ENCODE assay signal across 8 cellular contexts in genomic region chr6:83055366-83055964, GRCh38. TPM values are rescaled to one million over a fixed set of nuclear protein-coding genes. Genes with fewer than 3 reads are reported as not detected.
DNase-seq lines count a peak whose midpoint lies in the region; ATAC-seq, FAIRE-seq and TF ChIP-seq lines count a peak whose summit lies in the region.

No MANE protein-coding gene starts in this region.

- H4K20me1 ChIP-seq in GM23338 (replicated peaks; ENCODE audit: insufficient read depth) = peaks cover 10% of the 10 kb centered on the region

- DNase-seq in Daoy (ENCODE audit: low read depth) (peak; percentile 45), GM23338 (ENCODE audit: low spot score) (peak; percentile 78), NCI-H1092 treated with DMSO at 0.1 percent for 48 hours (lab: John Stamatoyannopoulos, UW) (peak; percentile 48), mesenchymal stem cell (peak; percentile 51), tibial nerve (ENCODE audit: low spot score in 2 of 2) (peak in 1 of 2 donors; percentile 38), NK-92 (lab: John Stamatoyannopoulos, UW; ENCODE audit: unreplicated experiment) (no peak)

- peak overlapping the region; percentile 82 for H3K9ac ChIP-seq in mesenchymal stem cell (ENCODE audit: low read length)

- H3K79me2 ChIP-seq in GM23338 (replicated peaks; ENCODE audit: insufficient read depth) = peaks cover 35% of the 10 kb centered on the region

- H3K4me1 ChIP-seq in GM23338 (ENCODE audit: insufficient read depth) = no peaks in the 10 kb centered on the region
- no peaks in the 10 kb centered on the region for H3K4me1 ChIP-seq in mesenchymal stem cell (ENCODE audit: control insufficient read depth, insufficient read depth, low read depth, low read length)
- H3K4me1 ChIP-seq in tibial nerve = peaks cover 0 to 8% (median 0%) of the 10 kb centered on the region in 4 donors

- H2BK120ac ChIP-seq in mesenchymal stem cell (ENCODE audit: low read depth, low read length) = no peak overlapping the region

- H3K36me3 ChIP-seq in GM23338 (ENCODE audit: insufficient read depth) (peaks cover 9% of the 10 kb centered on the region; the same call in 1 of the 2 replicates), mesenchymal stem cell (ENCODE audit: control insufficient read depth in 1 of 2, insufficient read depth in 2 of 2, low read depth in 1 of 2, low read length in 2 of 2) (peaks cover 3 to 20% of the 10 kb centered on the region in 2 experiments), tibial nerve (peaks cover 0 to 23% (median 0%) of the 10 kb centered on the region in 3 donors)

- H3K4me3 ChIP-seq in GM23338 = no peak overlapping the region
- peak overlapping the region in 1 of 2 experiments; percentile 28 for H3K4me3 ChIP-seq in mesenchymal stem cell (ENCODE audit: insufficient read depth in 1 of 2, low read depth in 1 of 2, low read length in 2 of 2)
- no peak overlapping the region for H3K4me3 ChIP-seq in tibial nerve

- WGBS in mesenchymal stem cell = 43% methylated on average over 6 of the region's 6 CpGs
- WGBS in tibial nerve, 2 donors = 8 to 12% methylated on average over 6 of the region's 6 CpGs

- H2BK5ac ChIP-seq in mesenchymal stem cell (ENCODE audit: low read depth, low read length, poor library complexity, severe bottlenecking) = no peak overlapping the region

- no peak overlapping the region for H3K14ac ChIP-seq in mesenchymal stem cell (ENCODE audit: low read length in 2 of 2)

- no peaks in the 10 kb centered on the region for H3K9me3 ChIP-seq in mesenchymal stem cell (ENCODE audit: control insufficient read depth, low read length)
- H3K9me3 ChIP-seq in tibial nerve = no peaks in the 10 kb centered on the region

- H3K4me3 Mint-ChIP-seq in GM23338 = no peak overlapping the region

- FAIRE-seq in endometrium (lab: Jason Lieb, UNC) = peak; percentile 82

- H4K91ac ChIP-seq in mesenchymal stem cell (ENCODE audit: low read length) = no peak overlapping the region

- no peak overlapping the region for H3K23ac ChIP-seq in mesenchymal stem cell (ENCODE audit: low read length in 2 of 2)

- TF ChIP-seq CTCF in GM23338 (conservative IDR thresholded peaks at IDR 0.05; ENCODE audit: low read depth in 2 of 2) (peak; percentile 82 to 93), VCaP (conservative IDR thresholded peaks at IDR 0.05) (peak; percentile 82), tibial nerve (IDR thresholded peaks at IDR 0.05) (peak; percentile 69 to 81 (median 77))

- H3K27ac Mint-ChIP-seq in GM23338 = no peak overlapping the region

- H2AFZ ChIP-seq in GM23338 = no peak overlapping the region
- no peak overlapping the region for H2AFZ ChIP-seq in mesenchymal stem cell (ENCODE audit: low read depth, low read length)

- no peak for TF ChIP-seq EP300 in tibial nerve (IDR thresholded peaks at IDR 0.05)

- no peak overlapping the region for H4K8ac ChIP-seq in mesenchymal stem cell (ENCODE audit: low read length)

- no peak overlapping the region for H2AK5ac ChIP-seq in mesenchymal stem cell (ENCODE audit: low read length, severe bottlenecking)

- H2BK15ac ChIP-seq in mesenchymal stem cell (ENCODE audit: low read depth, poor library complexity, severe bottlenecking) = no peak overlapping the region

- H3K4me1 Mint-ChIP-seq in GM23338 = peaks cover 3% of the 10 kb centered on the region; the same call in 2 of the 3 replicates

- no peak overlapping the region for H3K18ac ChIP-seq in mesenchymal stem cell (ENCODE audit: low read depth in 1 of 2, low read length in 2 of 2)

- H3K27me3 ChIP-seq in GM23338 (ENCODE audit: insufficient read depth) (no peaks in the 10 kb centered on the region), mesenchymal stem cell (ENCODE audit: control insufficient read depth in 1 of 2, insufficient read depth in 1 of 2, low read length in 2 of 2) (no peaks in the 10 kb centered on the region), tibial nerve (no peaks in the 10 kb centered on the region)

- H3K79me1 ChIP-seq in mesenchymal stem cell (replicated peaks; ENCODE audit: low read length, poor library complexity, severe bottlenecking) = peaks cover 30% of the 10 kb centered on the region

- ATAC-seq in GM23338 = peak; percentile 75

- no peak overlapping the region for H3K4ac ChIP-seq in mesenchymal stem cell (ENCODE audit: low read depth in 1 of 2, low read length in 2 of 2)

- H3K27me3 Mint-ChIP-seq in GM23338 (ENCODE audit: insufficient read depth, low read depth, poor library complexity) = peaks cover 2% of the 10 kb centered on the region

- H3K27ac ChIP-seq in GM23338 (ENCODE audit: low read depth) (no peak overlapping the region), VCaP (no peak overlapping the region), mesenchymal stem cell (ENCODE audit: low read length, poor library complexity, severe bottlenecking) (no peak overlapping the region), tibial nerve (no peak overlapping the region)

- H3K4me2 ChIP-seq in GM23338 (no peak overlapping the region), mesenchymal stem cell (ENCODE audit: low read length, poor library complexity, severe bottlenecking) (no peak overlapping the region)

- H3K9me2 ChIP-seq in GM23338 (ENCODE audit: insufficient read depth) = no peaks in the 10 kb centered on the region

- TF ChIP-seq POLR2A in tibial nerve (IDR thresholded peaks at IDR 0.05) = no peak

- H3K36me3 Mint-ChIP-seq in GM23338 (ENCODE audit: low read depth) = peaks cover 30% of the 10 kb centered on the region

- no peak overlapping the region for H2BK12ac ChIP-seq in mesenchymal stem cell (ENCODE audit: low read length in 2 of 2)

- H3F3A ChIP-seq in GM23338 (replicated peaks; ENCODE audit: low read depth) = no peaks in the 10 kb centered on the region

- no peaks in the 10 kb centered on the region for H3K9me3 Mint-ChIP-seq in GM23338

TF ChIP-seq in GM23338, 12 proteins besides CTCF, POLR2A, EP300 and RAD21 (continues in another document):
- TF ChIP-seq JUNB (IDR thresholded peaks at IDR 0.05; ENCODE audit: unreplicated experiment) = no peak
- no peak for TF ChIP-seq REST (IDR thresholded peaks at IDR 0.05; ENCODE audit: unreplicated experiment)
- TF ChIP-seq STAT1 (IDR thresholded peaks at IDR 0.05; ENCODE audit: unreplicated experiment) = no peak
- TF ChIP-seq EZH2 (IDR thresholded peaks at IDR 0.05; ENCODE audit: low read depth, unreplicated experiment) = no peak
- no peak for TF ChIP-seq ZNF331 (CRISPR knock-in tag; IDR thresholded peaks at IDR 0.05; ENCODE audit: low read depth)

RNA-seq across cellular contexts. Expression of gene UBE3D, which starts 10.2 kb away (rescaled TPM):
- 7.9 and 9.9 TPM in 2 replicates for total RNA-seq in Daoy (2014; rRNA removed; shearing (Covaris generic))
- total RNA-seq in GM23338 (2014; rRNA removed; shearing (Covaris generic)) = 28.2 and 31.4 TPM in 2 replicates
- polyA plus RNA-seq in GM23338 (2016; fragmentation: Nextera tagmentation; extraction: Ambion mirVana) = 17.0 and 17.5 TPM in 2 replicates
- 5.4 TPM for polyA plus RNA-seq in mesenchymal stem cell (2013, experiment 1 of 2)
- polyA plus RNA-seq in mesenchymal stem cell (2013, experiment 2 of 2) = 5.3 TPM
- 10 to 100 TPM in 3 of 4 donors, 1 to 10 TPM in 1; 6.3 to 21.9 (median 18.3) TPM for total RNA-seq in tibial nerve

RNA-seq across cellular contexts. Expression of gene DOP1A, which starts 12.0 kb away (rescaled TPM):
- total RNA-seq in Daoy (2014; rRNA removed; shearing (Covaris generic)) = 18.4 and 20.1 TPM in 2 replicates
- total RNA-seq in GM23338 (2014; rRNA removed; shearing (Covaris generic)) = 18.6 and 34.4 TPM in 2 replicates
- polyA plus RNA-seq in GM23338 (2016; fragmentation: Nextera tagmentation; extraction: Ambion mirVana) = 2.1 and 3.9 TPM in 2 replicates
- polyA plus RNA-seq in mesenchymal stem cell (2013, experiment 1 of 2) = 3.7 TPM
- polyA plus RNA-seq in mesenchymal stem cell (2013, experiment 2 of 2) = 3.5 TPM
- total RNA-seq in tibial nerve = 10 to 100 TPM; 30.6 to 43.5 (median 37.9) TPM
